In genomic region chr19:16627194-16627927, GRCh38 we compare ENCODE assay signal across 8 cellular contexts. TPM values are rescaled to one million over a fixed set of nuclear protein-coding genes. Genes with fewer than 3 reads are reported as not detected.
A peak's percentile ranks its signal among the peaks of the same experiment; 100 is the strongest.
DNase-seq lines count a peak whose midpoint lies in the region; TF ChIP-seq lines count a peak whose summit lies in the region.

No MANE protein-coding gene starts in this region.

- H3K36me3 Mint-ChIP-seq in IgD-negative memory B cell: peaks cover 4% of the 10 kb centered on the region

- DNase-seq in GM12864 (ENCODE audit: low read depth) (no peak), right atrium auricular region (ENCODE audit: low spot score) (no peak), HT-29 (ENCODE audit: low spot score) (no peak), NCI-H2029 treated with DMSO at 0.1 percent for 48 hours (lab: John Stamatoyannopoulos, UW) (no peak), NCI-H345 treated with DMSO at 0.1 percent for 48 hours (lab: John Stamatoyannopoulos, UW; ENCODE audit: unreplicated experiment) (no peak)
- DNase-seq in activated naive CD4-positive, alpha-beta T cell treated with Interleukin-2 at 50 U/mL for 16 hours: peak; percentile 7

- H3K4me3 Mint-ChIP-seq in IgD-negative memory B cell: peak overlapping the region; percentile 89 to 96 (median 93)

- no peaks in the 10 kb centered on the region for H3K27me3 Mint-ChIP-seq in IgD-negative memory B cell

- no peak for TF ChIP-seq CTCF in GM12864 (IDR thresholded peaks at IDR 0.05; ENCODE audit: low read depth, low read length, missing control alignments)
- TF ChIP-seq CTCF in right atrium auricular region (IDR thresholded peaks at IDR 0.05): no peak

- H3K36me3 ChIP-seq in right atrium auricular region (no peaks in the 10 kb centered on the region), skeletal muscle satellite cell (ENCODE audit: insufficient read depth, low read length) (peaks cover 28% of the 10 kb centered on the region)

- H3K27ac ChIP-seq in right atrium auricular region: peak overlapping the region; percentile 84 to 100

- H3K9me3 Mint-ChIP-seq in IgD-negative memory B cell: no peaks in the 10 kb centered on the region

- H3K4me3 ChIP-seq in GM12864 (ENCODE audit: low read depth, low read length) (peak overlapping the region; percentile 93), right atrium auricular region (peak overlapping the region; percentile 75 to 91), skeletal muscle satellite cell (ENCODE audit: low read length) (peak overlapping the region; percentile 96)

- H3K27me3 ChIP-seq in right atrium auricular region (no peaks in the 10 kb centered on the region), skeletal muscle satellite cell (ENCODE audit: control insufficient read depth, insufficient read depth, low read length) (no peaks in the 10 kb centered on the region)

- peak overlapping the region; percentile 84 for H3K4me2 ChIP-seq in skeletal muscle satellite cell (ENCODE audit: low read length)

- H3K9ac ChIP-seq in skeletal muscle satellite cell (ENCODE audit: low read depth, low read length): peak overlapping the region; percentile 98

- H3K4me1 Mint-ChIP-seq in IgD-negative memory B cell: peaks cover 36 to 41% (median 41%) of the 10 kb centered on the region in 3 donors

- peak overlapping the region; percentile 71 to 95 (median 90) for H3K27ac Mint-ChIP-seq in IgD-negative memory B cell

- H3K9me3 ChIP-seq in right atrium auricular region (no peaks in the 10 kb centered on the region), skeletal muscle satellite cell (replicated peaks; ENCODE audit: low read length) (no peaks in the 10 kb centered on the region)

- H3K4me1 ChIP-seq in right atrium auricular region (peaks cover 0 to 55% of the 10 kb centered on the region in 2 donors), skeletal muscle satellite cell (ENCODE audit: control insufficient read depth, insufficient read depth, low read length) (peaks cover 17% of the 10 kb centered on the region)

RNA-seq across cellular contexts. Expression of gene MED26, which starts 0.6 kb away (rescaled TPM):
- polyA plus RNA-seq in IgD-negative memory B cell: 5.3 TPM
- total RNA-seq in right atrium auricular region: 1 to 10 TPM; 5.2 to 5.9 TPM
- 5.6 and 7.2 TPM in 2 replicates for total RNA-seq in skeletal muscle satellite cell (2012; rRNA removed)
- 9.6 and 12.5 TPM in 2 replicates for total RNA-seq in HT-29 (2014; rRNA removed; shearing (Covaris generic))

RNA-seq across cellular contexts. Expression of gene SMIM7, which starts 32.6 kb away (rescaled TPM):
- 87.3 TPM for polyA plus RNA-seq in IgD-negative memory B cell
- total RNA-seq in right atrium auricular region: 10 to 100 TPM; 50.9 to 56.7 TPM
- total RNA-seq in skeletal muscle satellite cell (2012; rRNA removed): 62.6 and 70.8 TPM in 2 replicates
- 32.7 and 33.9 TPM in 2 replicates for total RNA-seq in HT-29 (2014; rRNA removed; shearing (Covaris generic))

RNA-seq across cellular contexts. Expression of gene TMEM38A, which starts 33.6 kb away (rescaled TPM):
- polyA plus RNA-seq in IgD-negative memory B cell: 11.0 TPM
- 10 to 100 TPM; 12.1 to 14.5 TPM for total RNA-seq in right atrium auricular region
- 1.0 and 1.5 TPM in 2 replicates for total RNA-seq in skeletal muscle satellite cell (2012; rRNA removed)
- total RNA-seq in HT-29 (2014; rRNA removed; shearing (Covaris generic)): 10.1 and 14.2 TPM in 2 replicates

RNA-seq across cellular contexts. Expression of gene SLC35E1, which starts 55.1 kb away (rescaled TPM):
- polyA plus RNA-seq in IgD-negative memory B cell: 18.9 TPM
- total RNA-seq in right atrium auricular region: 10 to 100 TPM; 27.5 to 34.9 TPM
- total RNA-seq in skeletal muscle satellite cell (2012; rRNA removed): 32.2 and 39.3 TPM in 2 replicates
- 16.8 and 23.4 TPM in 2 replicates for total RNA-seq in HT-29 (2014; rRNA removed; shearing (Covaris generic))
